21 cellular contexts compared by ENCODE assay signal in the genomic region with DNA sequence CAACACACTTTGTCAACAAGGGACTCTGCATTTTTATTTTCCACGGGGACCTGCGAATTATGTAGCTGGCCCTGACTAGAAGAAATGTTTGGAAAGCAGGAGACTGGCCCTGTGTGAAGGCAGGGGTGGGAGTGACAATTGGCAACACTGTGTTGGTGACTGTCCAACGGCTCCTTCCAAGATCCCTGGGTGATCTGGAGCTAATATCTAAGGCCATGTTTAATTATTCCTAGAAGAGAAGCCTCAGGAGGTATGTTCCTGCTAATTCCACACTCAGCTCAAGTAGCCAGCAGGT. TPM values are rescaled to one million over a fixed set of nuclear protein-coding genes. Genes with fewer than 3 reads are reported as not detected.
DNase-seq lines count a peak whose midpoint lies in the region; ATAC-seq, FAIRE-seq and TF ChIP-seq lines count a peak whose summit lies in the region.
"Had no signal": no experiment of that assay in that cellular context is flagged by ENCODE, and none has a peak within 500 bp of the region (broad histone marks: within the 10 kb centered on the region; RNA-seq: fewer than 3 reads in every experiment).

No MANE protein-coding gene starts in this region.

- peak overlapping the region; percentile 0 for H3K4me2 ChIP-seq in mammary epithelial cell (ENCODE audit: insufficient read depth, low read depth, low read length)
- H3K4me2 ChIP-seq in astrocyte (ENCODE audit: low read length) = peak overlapping the region; percentile 37
- no peak overlapping the region for H3K4me2 ChIP-seq in hepatocyte
- H3K4me2 ChIP-seq: SK-N-SH had no signal

- no peaks in the 10 kb centered on the region for H3K36me3 ChIP-seq in mammary epithelial cell (ENCODE audit: insufficient read depth, low read length)
- H3K36me3 ChIP-seq in astrocyte (ENCODE audit: insufficient read depth, low read length) = no peaks in the 10 kb centered on the region
- H3K36me3 ChIP-seq in hepatocyte (replicated peaks; ENCODE audit: insufficient read depth, low read depth) = no peaks in the 10 kb centered on the region

- H3K4me3 ChIP-seq in mammary epithelial cell (replicated peaks in 1 of 3; ENCODE audit: insufficient read depth in 1 of 3, low read depth in 2 of 3, low read length in 3 of 3) (no peak overlapping the region), astrocyte (ENCODE audit: insufficient read depth, low read depth, low read length) (no peak overlapping the region), hepatocyte (no peak overlapping the region)

- H3K79me2 ChIP-seq in mammary epithelial cell (ENCODE audit: insufficient read depth, low read length) = peaks cover 63% of the 10 kb centered on the region
- peaks cover 30% of the 10 kb centered on the region for H3K79me2 ChIP-seq in astrocyte (ENCODE audit: insufficient read depth, low read length)
- H3K79me2 ChIP-seq in hepatocyte = peaks cover 61% of the 10 kb centered on the region

- POLR2A ChIA-PET in MCF 10A (lab: Yijun Ruan, JAX) = interaction anchor here (0.9 to 1.5 kb wide), 9 partner anchors 10 to 161 kb away, joined by 3 to 11 read pairs (median 4); no protein-coding TSS in a partner anchor

- H3K36me3 Mint-ChIP-seq in MCF 10A (ENCODE audit: insufficient read depth, unreplicated experiment) (no peaks in the 10 kb centered on the region), astrocyte (ENCODE audit: low read depth, unreplicated experiment) (peaks cover 3% of the 10 kb centered on the region)

- H3K4me1 Mint-ChIP-seq in MCF 10A (ENCODE audit: insufficient read depth, unreplicated experiment) = peaks cover 7% of the 10 kb centered on the region
- H3K4me1 Mint-ChIP-seq in astrocyte (ENCODE audit: low read depth, unreplicated experiment) = peaks cover 23% of the 10 kb centered on the region

- no peak for DNase-seq in mammary epithelial cell
- DNase-seq in MCF 10A (ENCODE audit: unreplicated experiment) = no peak
- no peak for DNase-seq in astrocyte (ENCODE audit: low read depth)
- no peak for DNase-seq in hepatocyte (ENCODE audit: low spot score)
- DNase-seq in NCI-H187 treated with DMSO at 0.1 percent for 48 hours (lab: John Stamatoyannopoulos, UW) = no peak
- no peak for DNase-seq in NK-92 (lab: John Stamatoyannopoulos, UW; ENCODE audit: unreplicated experiment)
- no peak for DNase-seq in NCI-H82 treated with DMSO at 0.1 percent for 48 hours (lab: John Stamatoyannopoulos, UW; ENCODE audit: unreplicated experiment)
- DNase-seq: GOT3, HCEC 1CT, KBM-7, MM.1S, NCI-H1694, NCI-H2081, NCI-H2227 treated with DMSO at 0.1 percent for 48 hours, NCI-H526 treated with DMSO at 0.1 percent for 48 hours, SK-N-SH had no signal

- H3K9ac ChIP-seq in mammary epithelial cell (ENCODE audit: insufficient read depth, low read length) (no peak overlapping the region), astrocyte (ENCODE audit: low read length) (no peak overlapping the region)
- H3K9ac ChIP-seq: SK-N-SH had no signal

- H2AFZ ChIP-seq in mammary epithelial cell (ENCODE audit: low read depth, low read length) = no peak overlapping the region
- H2AFZ ChIP-seq in astrocyte (ENCODE audit: low read depth, low read length) = no peak overlapping the region
- no peak overlapping the region for H2AFZ ChIP-seq in hepatocyte

- intact Hi-C loops in mammary epithelial cell (cut with micrococcal nuclease) (no loop called here), MCF 10A (cut with micrococcal nuclease) (no loop called here)

- TF ChIP-seq CTCF in mammary epithelial cell (conservative IDR thresholded peaks at IDR 0.05 in 1 of 2, IDR thresholded peaks at IDR 0.05 in 1 of 2; ENCODE audit: extremely low read depth in 1 of 2, insufficient read depth in 1 of 2, low read depth in 1 of 2, low read length in 2 of 2) (no peak), MCF 10A (IDR thresholded peaks at IDR 0.05; ENCODE audit: unreplicated experiment) (no peak), astrocyte (IDR thresholded peaks at IDR 0.05; ENCODE audit: insufficient read depth, low read depth, low read length) (no peak), hepatocyte (IDR thresholded peaks at IDR 0.05; ENCODE audit: poor library complexity) (no peak)

- H3K9me2 ChIP-seq in hepatocyte (replicated peaks; ENCODE audit: insufficient read depth) = no peaks in the 10 kb centered on the region
- H3K9me2 ChIP-seq: SK-N-SH had no signal

- in situ Hi-C loops in mammary epithelial cell (cut with MboI; ENCODE audit: low sequenced_read_pairs in 2 of 2) = no loop called here

- no peak for FAIRE-seq in astrocyte (lab: Jason Lieb, UNC)
- FAIRE-seq: GM18507, HepG2 had no signal

- no peaks in the 10 kb centered on the region for H4K20me1 ChIP-seq in mammary epithelial cell (ENCODE audit: insufficient read depth, low read length)
- H4K20me1 ChIP-seq in astrocyte (ENCODE audit: insufficient read depth, low read length) = peaks cover 8% of the 10 kb centered on the region
- no peaks in the 10 kb centered on the region for H4K20me1 ChIP-seq in hepatocyte (ENCODE audit: insufficient read depth, poor library complexity, severe bottlenecking)

- 10% methylated on average over 3 of the region's 3 CpGs for WGBS in mammary epithelial cell (ENCODE audit: low coverage, missing lambda C conversion rate)
- WGBS in hepatocyte (ENCODE audit: low lambda C conversion rate, missing lambda C conversion rate) = 47% methylated on average over 3 of the region's 3 CpGs

- H3K27ac ChIP-seq in mammary epithelial cell (ENCODE audit: insufficient read depth, low read depth, low read length) (no peak overlapping the region), astrocyte (ENCODE audit: low read depth, low read length) (no peak overlapping the region), hepatocyte (peak overlapping the region; percentile 57)
- H3K27ac ChIP-seq: 22Rv1 had no signal

- ATAC-seq in HG03571 (IDR thresholded peaks at IDR 0.05; ENCODE audit: unreplicated experiment) = no peak
- ATAC-seq: HepG2 had no signal

- no peak overlapping the region for H3K27ac Mint-ChIP-seq in MCF 10A (ENCODE audit: low read depth, unreplicated experiment)
- H3K27ac Mint-ChIP-seq in astrocyte (ENCODE audit: unreplicated experiment) = no peak overlapping the region

- H3K4me3 Mint-ChIP-seq in MCF 10A (ENCODE audit: unreplicated experiment) = no peak overlapping the region
- H3K4me3 Mint-ChIP-seq in astrocyte (ENCODE audit: unreplicated experiment) = no peak overlapping the region

- H3K9me3 Mint-ChIP-seq in MCF 10A (ENCODE audit: unreplicated experiment) = no peaks in the 10 kb centered on the region
- H3K9me3 Mint-ChIP-seq in astrocyte (ENCODE audit: unreplicated experiment) = no peaks in the 10 kb centered on the region

- peaks cover 24% of the 10 kb centered on the region for H3K4me1 ChIP-seq in mammary epithelial cell (ENCODE audit: insufficient read depth, low read length)
- H3K4me1 ChIP-seq in astrocyte (ENCODE audit: insufficient read depth, low read length) = peaks cover 14% of the 10 kb centered on the region
- peaks cover 29% of the 10 kb centered on the region for H3K4me1 ChIP-seq in hepatocyte (ENCODE audit: insufficient read depth)

- H3K9me3 ChIP-seq in mammary epithelial cell (replicated peaks; ENCODE audit: insufficient read depth, low read length) = no peaks in the 10 kb centered on the region
- H3K9me3 ChIP-seq in astrocyte (ENCODE audit: insufficient read depth, low read depth, low read length) = no peaks in the 10 kb centered on the region
- no peaks in the 10 kb centered on the region for H3K9me3 ChIP-seq in hepatocyte (ENCODE audit: low read depth)
- H3K9me3 ChIP-seq: SK-N-SH had no signal

- dilution Hi-C loops in mammary epithelial cell (cut with HindIII; ENCODE audit: low sequenced_read_pairs) = no loop called here

- BruUV-seq in mammary epithelial cell (replicated peaks; lab: Mats Ljungman, UMichigan) = no TSS peak
- no TSS peak for BruUV-seq in MCF 10A (replicated peaks; lab: Mats Ljungman, UMichigan)

- CTCF ChIA-PET in mammary epithelial cell (lab: Charles Lee; ENCODE audit: low non-redundant PET) = interaction anchor here (0.6 kb wide), 2 partner anchors 13 to 104 kb away, joined by 3 to 8 read pairs; a partner anchor contains a TSS
- CTCF ChIA-PET in MCF 10A (lab: Yijun Ruan, JAX) = interaction anchor here (0.6 to 1.6 kb wide), 4 partner anchors 10 to 289 kb away, joined by 3 to 5 read pairs (median 4); no protein-coding TSS in a partner anchor

- no peaks in the 10 kb centered on the region for H3K27me3 Mint-ChIP-seq in MCF 10A (ENCODE audit: insufficient read depth, unreplicated experiment)
- peaks cover 12% of the 10 kb centered on the region for H3K27me3 Mint-ChIP-seq in astrocyte (ENCODE audit: low read depth, unreplicated experiment)

- H3K27me3 ChIP-seq in mammary epithelial cell (ENCODE audit: insufficient read depth, low read length) = no peaks in the 10 kb centered on the region
- H3K27me3 ChIP-seq in astrocyte (ENCODE audit: insufficient read depth, low read length) = no peaks in the 10 kb centered on the region
- H3K27me3 ChIP-seq in hepatocyte = no peaks in the 10 kb centered on the region

RNA-seq across cellular contexts. Expression of a gene that starts 13.7 kb away (rescaled TPM):
- 10 to 100 TPM; 34.0 to 49.3 TPM for total RNA-seq in mammary epithelial cell
- polyA plus RNA-seq in mammary epithelial cell = 5.8 TPM
- polyA minus RNA-seq in mammary epithelial cell = 39.2 TPM
- total RNA-seq in MCF 10A (2022) = 11.5 and 11.9 TPM in 2 replicates
- 3.7 and 5.7 TPM in 2 replicates for total RNA-seq in astrocyte
- 14.0 and 14.8 TPM in 2 replicates for total RNA-seq in hepatocyte
- 13.1 and 14.3 TPM in 2 replicates for polyA plus RNA-seq in hepatocyte
- total RNA-seq: OCI-LY7 had no signal
- polyA plus RNA-seq: SK-N-SH had no signal
